In the genomic region with DNA sequence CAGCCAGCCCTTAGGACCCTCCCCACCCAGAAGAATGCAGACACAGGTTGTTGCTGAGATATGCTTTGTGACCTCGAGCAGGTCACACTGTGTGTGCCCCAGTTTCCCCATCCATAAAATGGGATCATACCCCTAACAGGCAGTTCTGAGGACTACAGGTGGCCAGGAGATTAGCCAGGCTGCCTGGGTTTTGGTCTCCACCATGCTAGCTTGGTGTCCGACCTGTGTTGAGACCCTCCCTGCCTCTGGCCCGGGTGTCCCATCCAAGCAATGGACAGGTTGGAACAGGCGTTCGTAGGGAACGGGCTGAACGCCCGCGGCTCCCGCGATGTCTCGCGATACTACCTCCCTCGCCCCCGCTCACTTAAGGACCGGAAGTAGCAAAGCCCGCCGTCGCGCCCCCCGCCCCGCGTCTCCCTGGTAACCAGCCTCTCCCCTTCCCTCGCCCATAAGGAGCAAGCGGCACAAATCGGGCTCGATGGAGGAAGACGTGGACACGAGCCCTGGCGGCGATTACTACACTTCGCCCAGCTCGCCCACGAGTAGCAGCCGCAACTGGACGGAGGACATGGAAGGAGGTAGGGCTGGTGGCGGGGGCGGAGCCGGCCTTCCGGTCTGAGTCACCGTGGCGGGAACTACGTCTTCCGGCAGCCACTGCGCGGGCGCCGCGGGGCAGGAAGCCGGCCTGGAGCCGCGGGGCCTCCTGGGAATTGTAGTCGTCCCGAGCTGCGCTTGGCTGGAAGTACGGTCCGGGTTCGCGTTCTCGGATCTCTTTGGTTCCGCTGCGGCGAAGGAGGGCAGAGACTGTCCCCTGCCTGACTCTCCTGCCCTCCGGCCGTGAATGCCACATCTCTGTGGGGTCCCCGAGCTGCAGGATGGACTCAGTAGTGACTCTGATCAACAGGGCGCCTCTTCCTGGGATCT, we compare ENCODE assay signal across 8 cellular contexts. TPM values are rescaled to one million over a fixed set of nuclear protein-coding genes. Genes with fewer than 3 reads are reported as not detected.
DNase-seq lines count a peak whose midpoint lies in the region; ATAC-seq and TF ChIP-seq lines count a peak whose summit lies in the region.

No MANE protein-coding gene starts in this region.

- H3K4me2 ChIP-seq in KMS-11: peak overlapping the region; percentile 28; the same call in 1 of the 2 replicates

- H3K4me3 ChIP-seq in KMS-11 (IDR thresholded peaks at IDR 0.05; ENCODE audit: insufficient read depth, low read depth, low read length): no peak overlapping the region
- H3K4me3 ChIP-seq in fibroblast of the aortic adventitia (ENCODE audit: low read depth, low read length): peak overlapping the region; percentile 56

- no peaks in the 10 kb centered on the region; the same call in 1 of the 2 replicates for H3K79me2 ChIP-seq in KMS-11 (ENCODE audit: insufficient read depth, low read depth)

- no peaks in the 10 kb centered on the region for H3K27me3 Mint-ChIP-seq in nephron (ENCODE audit: low read depth)

- H3K9ac ChIP-seq in KMS-11: no peak overlapping the region

- peaks cover 17% of the 10 kb centered on the region for H3K36me3 Mint-ChIP-seq in nephron (ENCODE audit: low read depth)

- H2AFZ ChIP-seq in KMS-11 (ENCODE audit: low read depth): no peak overlapping the region; the same call in 1 of the 2 replicates

- H3K27ac Mint-ChIP-seq in nephron: peak overlapping the region; percentile 95 to 100 (median 99)

- no peaks in the 10 kb centered on the region for H3K27me3 ChIP-seq in KMS-11 (ENCODE audit: insufficient read depth, low read depth)

- peaks cover 5% of the 10 kb centered on the region for H3K4me1 Mint-ChIP-seq in nephron

- peak; percentile 89 for DNase-seq in DMS153 (lab: John Stamatoyannopoulos, UW)
- DNase-seq in RPMI7951 (ENCODE audit: low read depth): peak; percentile 94
- peak; percentile 99 for DNase-seq in activated effector memory CD4-positive, alpha-beta T cell treated with anti-CD3 and anti-CD28 coated beads, Interleukin-2, amount 50 U/mL, for 16 hours
- DNase-seq in fibroblast of the aortic adventitia (ENCODE audit: low read depth): peak; percentile 94
- peak; percentile 95 for DNase-seq in stimulated activated naive CD4-positive, alpha-beta T cell treated with Interleukin-2 at 50 U/mL for 16 hours (lab: John Stamatoyannopoulos, UW)

- H4K20me1 ChIP-seq in KMS-11 (ENCODE audit: insufficient read depth): no peaks in the 10 kb centered on the region

- peak overlapping the region; percentile 90 to 93 (median 93) for H3K4me3 Mint-ChIP-seq in nephron

- H3K9me3 Mint-ChIP-seq in nephron: no peaks in the 10 kb centered on the region

- peaks cover 4% of the 10 kb centered on the region for H3K4me1 ChIP-seq in KMS-11 (ENCODE audit: low read depth, poor library complexity, severe bottlenecking)

- ATAC-seq in GM21619 (IDR thresholded peaks at IDR 0.05; ENCODE audit: unreplicated experiment): peak; percentile 81

- no peak for TF ChIP-seq CTCF in KMS-11 (conservative IDR thresholded peaks at IDR 0.05; ENCODE audit: low read depth, low read length)
- TF ChIP-seq CTCF in fibroblast of the aortic adventitia (IDR thresholded peaks at IDR 0.05; ENCODE audit: insufficient read depth, low read length): no peak
- no peak for TF ChIP-seq CTCF in nephron (IDR thresholded peaks at IDR 0.05; ENCODE audit: unreplicated experiment in 3 of 3)

- no peaks in the 10 kb centered on the region; the same call in 1 of the 2 replicates for H3K36me3 ChIP-seq in KMS-11 (ENCODE audit: insufficient read depth)

- peak overlapping the region; percentile 13; the same call in 1 of the 2 replicates for H3K27ac ChIP-seq in KMS-11

RNA-seq across cellular contexts. Expression of gene SMIM24, which starts 45.4 kb away (rescaled TPM):
- not detected in 2 replicates for total RNA-seq in RPMI7951 (2014; rRNA removed; shearing (Covaris generic))
- not detected in 2 replicates for total RNA-seq in fibroblast of the aortic adventitia (ENCODE audit: low replicate concordance)

RNA-seq across cellular contexts. Expression of gene SMIM44, which starts 48.3 kb away (rescaled TPM):
- not detected in 2 replicates for total RNA-seq in RPMI7951 (2014; rRNA removed; shearing (Covaris generic))
- total RNA-seq in fibroblast of the aortic adventitia (ENCODE audit: low replicate concordance): not detected in 2 replicates
